ENCODE assay signal across 27 cellular contexts in genomic region chr4:168487821-168488162, GRCh38. TPM values are rescaled to one million over a fixed set of nuclear protein-coding genes. Genes with fewer than 3 reads are reported as not detected.
DNase-seq lines count a peak whose midpoint lies in the region; ATAC-seq, FAIRE-seq and TF ChIP-seq lines count a peak whose summit lies in the region.
"Had no signal": no experiment of that assay in that cellular context is flagged by ENCODE, and none has a peak within 500 bp of the region (broad histone marks: within the 10 kb centered on the region; RNA-seq: fewer than 3 reads in every experiment).

No MANE protein-coding gene starts in this region.

- FAIRE-seq in HepG2 (lab: Jason Lieb, UNC): no peak
- FAIRE-seq in urothelium cell line (lab: Jason Lieb, UNC): no peak

- no TSS peak for BruUV-seq in HepG2 (replicated peaks; lab: Mats Ljungman, UMichigan)

- H3K36me3 Mint-ChIP-seq in activated T-helper 17 cell treated with anti-CD3 and anti-CD28 coated beads, Interleukin-2, amount 50 U/mL, for 72 hours (ENCODE audit: low read depth): no peaks in the 10 kb centered on the region
- H3K36me3 Mint-ChIP-seq in type B pancreatic cell: no peaks in the 10 kb centered on the region

- H2AFZ ChIP-seq in HepG2 (ENCODE audit: low read length): no peak overlapping the region
- H2AFZ ChIP-seq: hepatocyte had no signal

- no peaks in the 10 kb centered on the region for H3K9me3 ChIP-seq in liver (ENCODE audit: control insufficient read depth in 4 of 4, low read length in 3 of 4)
- H3K9me3 ChIP-seq in HepG2 (ENCODE audit: low read length): no peaks in the 10 kb centered on the region
- no peaks in the 10 kb centered on the region for H3K9me3 ChIP-seq in right lobe of liver
- H3K9me3 ChIP-seq: BE2C, esophagus muscularis mucosa, gastroesophageal sphincter, HAP-1, upper lobe of left lung had no signal

- H4K20me1 ChIP-seq in HepG2 (ENCODE audit: insufficient read depth, low read length): no peaks in the 10 kb centered on the region

- CTCF ChIA-PET in HepG2 (lab: Yijun Ruan, JAX; ENCODE audit: low intra/inter-chr PET ratio, low total read pairs): no interaction called here

- DNase-seq in HepG2 (ENCODE audit: low spot score) (no peak), right lobe of liver (no peak), type B pancreatic cell (ENCODE audit: extremely low spot score, unreplicated experiment) (no peak), DMS153 (lab: John Stamatoyannopoulos, UW) (no peak), urothelium cell line (ENCODE audit: low spot score) (no peak), MV-4-11 (lab: John Stamatoyannopoulos, UW) (no peak)
- DNase-seq: ACHN; activated CD4-positive, alpha-beta T cell treated with anti-CD3 and anti-CD28 coated beads, Interleukin-2, amount 10 ng/mL, durations not matched to agents 7 days and 5 days; activated naive CD4-positive, alpha-beta T cell treated with anti-CD3 and anti-CD28 coated beads for 36 hours; BE2C; DMS53; effector memory CD4-positive, alpha-beta T cell; KBM-7; naive B cell; NCI-H1436 treated with DMSO at 0.1 percent for 48 hours; stimulated activated CD4-positive, alpha-beta T cell treated with anti-CD3 and anti-CD28 coated beads, Interleukin-2, amount 100 ng/mL, for 24 hours; upper lobe of left lung; WERI-Rb-1 had no signal

- H3K9ac ChIP-seq in liver (ENCODE audit: low read depth in 1 of 2, low read length in 2 of 2) (no peak overlapping the region), HepG2 (ENCODE audit: insufficient read depth, low read depth, low read length) (no peak overlapping the region)

- in situ Hi-C loops in HepG2 (cut with HindIII; ENCODE audit: extremely low pct_ligation_motif_present, low pct_unique_long_range_greater_than_20kb): no loop called here

- no peaks in the 10 kb centered on the region for H3K79me2 ChIP-seq in HepG2 (ENCODE audit: insufficient read depth, low read length)
- H3K79me2 ChIP-seq: hepatocyte had no signal

- H3K4me3 ChIP-seq in liver (ENCODE audit: low read depth in 1 of 3, low read length in 3 of 3) (no peak overlapping the region), HepG2 (replicated peaks in 1 of 3; ENCODE audit: insufficient read depth in 1 of 3, low read depth in 2 of 3, low read length in 3 of 3) (no peak overlapping the region), right lobe of liver (no peak overlapping the region)
- H3K4me3 ChIP-seq: coronary artery, esophagus muscularis mucosa, gastroesophageal sphincter, HAP-1, hepatocyte, upper lobe of left lung had no signal

- TF ChIP-seq CTCF in liver (IDR thresholded peaks at IDR 0.05; ENCODE audit: low read depth, low read length, missing input control): no peak
- no peak for TF ChIP-seq CTCF in HepG2 (CRISPR knock-in tag; IDR thresholded peaks at IDR 0.05)
- TF ChIP-seq CTCF in right lobe of liver (IDR thresholded peaks at IDR 0.05): no peak
- no peak for TF ChIP-seq CTCF in type B pancreatic cell (conservative IDR thresholded peaks at IDR 0.05)

- no peaks in the 10 kb centered on the region for H3K36me3 ChIP-seq in liver (ENCODE audit: control insufficient read depth in 4 of 4, insufficient read depth in 3 of 4, low read depth in 1 of 4, low read length in 3 of 4)
- no peaks in the 10 kb centered on the region for H3K36me3 ChIP-seq in HepG2 (replicated peaks in 1 of 2; ENCODE audit: control insufficient read depth in 1 of 2, insufficient read depth in 2 of 2, low read length in 2 of 2)
- H3K36me3 ChIP-seq in right lobe of liver: no peaks in the 10 kb centered on the region
- H3K36me3 ChIP-seq: BE2C, esophagus muscularis mucosa, gastroesophageal sphincter, HAP-1, upper lobe of left lung, WERI-Rb-1 had no signal

- H3K27me3 Mint-ChIP-seq in activated T-helper 17 cell treated with anti-CD3 and anti-CD28 coated beads, Interleukin-2, amount 50 U/mL, for 72 hours: peaks cover 2% of the 10 kb centered on the region
- no peaks in the 10 kb centered on the region for H3K27me3 Mint-ChIP-seq in type B pancreatic cell
- H3K27me3 Mint-ChIP-seq: activated CD4-positive, alpha-beta T cell treated with anti-CD3 and anti-CD28 coated beads, Interleukin-2, amount 10 ng/mL, durations not matched to agents 7 days and 5 days had no signal

- H3K27ac ChIP-seq in liver (ENCODE audit: low read depth in 1 of 2, low read length in 2 of 2): no peak overlapping the region
- no peak overlapping the region for H3K27ac ChIP-seq in HepG2 (ENCODE audit: extremely low read length, insufficient read depth, low read length)
- peak overlapping the region in 1 of 3 donors; percentile 31 for H3K27ac ChIP-seq in right lobe of liver
- H3K27ac ChIP-seq: coronary artery, esophagus muscularis mucosa, gastroesophageal sphincter, hepatocyte, upper lobe of left lung, WERI-Rb-1 had no signal

- intact Hi-C loops in HepG2 (cut with micrococcal nuclease; ENCODE audit: unreplicated experiment) (no loop called here), right lobe of liver (cut with DNase I) (no loop called here)

- no peak for ATAC-seq in HepG2
- ATAC-seq in activated T-helper 17 cell treated with anti-CD3 and anti-CD28 coated beads, Interleukin-2, amount 50 U/mL, for 72 hours (replicated peaks): no peak
- ATAC-seq in right lobe of liver: peak; percentile 61 to 90 (median 76)
- ATAC-seq: gastroesophageal sphincter, Right ventricle myocardium inferior had no signal

- POLR2A ChIA-PET in HepG2 (lab: Yijun Ruan, JAX): no interaction called here

- no peak overlapping the region for H3K4me2 ChIP-seq in HepG2 (ENCODE audit: low read depth, low read length)
- H3K4me2 ChIP-seq: hepatocyte had no signal

- H3K4me1 ChIP-seq in liver (ENCODE audit: control insufficient read depth in 4 of 4, insufficient read depth in 4 of 4, low read length in 3 of 4): peaks cover 7 to 16% (median 12%) of the 10 kb centered on the region in 4 donors
- no peaks in the 10 kb centered on the region for H3K4me1 ChIP-seq in HepG2 (ENCODE audit: insufficient read depth, low read length)
- H3K4me1 ChIP-seq in right lobe of liver: peaks cover 0 to 3% (median 0%) of the 10 kb centered on the region in 4 donors
- H3K4me1 ChIP-seq: BE2C, gastroesophageal sphincter, HAP-1, upper lobe of left lung had no signal

- H3K27me3 ChIP-seq in liver (ENCODE audit: control insufficient read depth in 4 of 4, insufficient read depth in 4 of 4, low read length in 3 of 4) (no peaks in the 10 kb centered on the region), HepG2 (ENCODE audit: control insufficient read depth in 1 of 2, insufficient read depth in 2 of 2, low read length in 2 of 2) (no peaks in the 10 kb centered on the region), right lobe of liver (no peaks in the 10 kb centered on the region)
- H3K27me3 ChIP-seq: BE2C, esophagus muscularis mucosa, gastroesophageal sphincter, hepatocyte, upper lobe of left lung had no signal

- TF ChIP-seq RAD21 in liver (IDR thresholded peaks at IDR 0.05): no peak
- no peak for TF ChIP-seq RAD21 in HepG2 (CRISPR knock-in tag; IDR thresholded peaks at IDR 0.05)

- peaks cover 13% of the 10 kb centered on the region for H3K4me1 Mint-ChIP-seq in activated T-helper 17 cell treated with anti-CD3 and anti-CD28 coated beads, Interleukin-2, amount 50 U/mL, for 72 hours
- peaks cover 12% of the 10 kb centered on the region for H3K4me1 Mint-ChIP-seq in type B pancreatic cell (ENCODE audit: unreplicated experiment)
- H3K4me1 Mint-ChIP-seq: naive B cell had no signal

- no peak for TF ChIP-seq EP300 in HepG2 (IDR thresholded peaks at IDR 0.05; ENCODE audit: low read depth in 2 of 2, low read length in 2 of 2)
- TF ChIP-seq EP300 in HepG2 (CRISPR knock-in tag; IDR thresholded peaks at IDR 0.05; ENCODE audit: borderline replicate concordance): no peak

- 40% methylated on average over 2 of the region's 2 CpGs for WGBS in liver
- 23% methylated on average over 2 of the region's 2 CpGs for WGBS in HepG2 (ENCODE audit: low lambda C conversion rate)
- whole genome bisulfite sequencing in right lobe of liver (ENCODE audit: insufficient coverage, low coverage, low lambda C conversion rate, missing lambda C conversion rate): 10% methylated on average over 1 of the region's 2 CpGs

- H3K27ac Mint-ChIP-seq in activated T-helper 17 cell treated with anti-CD3 and anti-CD28 coated beads, Interleukin-2, amount 50 U/mL, for 72 hours: peak overlapping the region; percentile 64
- H3K27ac Mint-ChIP-seq in type B pancreatic cell: peak overlapping the region; percentile 82
- H3K27ac Mint-ChIP-seq: activated CD4-positive, alpha-beta T cell treated with anti-CD3 and anti-CD28 coated beads, Interleukin-2, amount 10 ng/mL, durations not matched to agents 7 days and 5 days; activated naive CD4-positive, alpha-beta T cell treated with anti-CD3 and anti-CD28 coated beads for 36 hours; naive B cell had no signal

- H3K9me3 Mint-ChIP-seq in activated T-helper 17 cell treated with anti-CD3 and anti-CD28 coated beads, Interleukin-2, amount 50 U/mL, for 72 hours: no peaks in the 10 kb centered on the region
- H3K9me3 Mint-ChIP-seq in type B pancreatic cell: peaks cover 12% of the 10 kb centered on the region
- H3K9me3 Mint-ChIP-seq: activated CD4-positive, alpha-beta T cell treated with anti-CD3 and anti-CD28 coated beads, Interleukin-2, amount 10 ng/mL, durations not matched to agents 7 days and 5 days; activated naive CD4-positive, alpha-beta T cell treated with anti-CD3 and anti-CD28 coated beads for 36 hours; naive B cell had no signal

- peak overlapping the region; percentile 10 for H3K4me3 Mint-ChIP-seq in activated T-helper 17 cell treated with anti-CD3 and anti-CD28 coated beads, Interleukin-2, amount 50 U/mL, for 72 hours
- no peak overlapping the region for H3K4me3 Mint-ChIP-seq in type B pancreatic cell
- H3K4me3 Mint-ChIP-seq: activated CD4-positive, alpha-beta T cell treated with anti-CD3 and anti-CD28 coated beads, Interleukin-2, amount 10 ng/mL, durations not matched to agents 7 days and 5 days; activated naive CD4-positive, alpha-beta T cell treated with anti-CD3 and anti-CD28 coated beads for 36 hours; naive B cell had no signal

- TF ChIP-seq POLR2A in HepG2 (IDR thresholded peaks at IDR 0.05; ENCODE audit: insufficient read depth in 1 of 2, low read depth in 2 of 2, low read length in 2 of 2) (no peak), right lobe of liver (IDR thresholded peaks at IDR 0.05) (no peak)

RNA-seq across cellular contexts. Expression of gene DDX60L, which starts 7.5 kb away (rescaled TPM):
- total RNA-seq in liver (10 to 100 TPM in 1 of 2 donors, 1 to 10 TPM in 1; 8.0 to 17.8 TPM), HepG2 (2016; rRNA removed; fragmentation: Illumina TruSeq; extraction: Trizol) (0.22 and 0.24 TPM in 2 replicates), right lobe of liver (10 to 100 TPM in 3 of 6 experiments, 1 to 10 TPM in 3; 6.6 to 16.6 (median 10.4) TPM), type B pancreatic cell (ENCODE audit: low replicate concordance) (5.3 and 12.1 TPM in 2 replicates)
- polyA plus RNA-seq in liver (1 to 10 TPM; 2.3 to 5.1 TPM), HepG2 (2011; rRNA removed) (0.26 and 0.34 TPM in 2 replicates)
- total RNA-seq in HepG2 (2016; cell fraction: cytosol; rRNA removed; fragmentation: Illumina TruSeq; extraction: Trizol; ENCODE audit: low read depth): 0.10 and 0.18 TPM in 2 replicates
- 0.15 and 0.36 TPM in 2 replicates for total RNA-seq in HepG2 (2016; cell fraction: insoluble cytoplasmic fraction; rRNA removed; fragmentation: Illumina TruSeq; extraction: Trizol)
- 0.03 and 0.12 TPM in 2 replicates for total RNA-seq in HepG2 (2016; cell fraction: membrane; rRNA removed; fragmentation: Illumina TruSeq; extraction: Trizol)
- 0.53 and 1.1 TPM in 2 replicates for total RNA-seq in HepG2 (2016; cell fraction: nucleus; rRNA removed; fragmentation: Illumina TruSeq; extraction: Trizol)
- polyA plus RNA-seq in HepG2 (2011; cell fraction: cytosol; rRNA removed): 0.11 and 0.36 TPM in 2 replicates
- 0.31 and 0.45 TPM in 2 replicates for polyA plus RNA-seq in HepG2 (2011; cell fraction: nucleus; rRNA removed)
- polyA plus RNA-seq in HepG2 (2012): 0.12 and 0.53 TPM in 2 replicates
- polyA plus RNA-seq in HepG2 (2016; cell fraction: cytosol; fragmentation: Illumina TruSeq; extraction: Trizol; ENCODE audit: low read depth): 0.29 TPM in 1 of 2 replicates, not detected in the other
- polyA plus RNA-seq in HepG2 (2016; cell fraction: insoluble cytoplasmic fraction; fragmentation: Illumina TruSeq; extraction: Trizol; ENCODE audit: low read depth): 0.27 and 0.58 TPM in 2 replicates
- 0.41 TPM in 1 of 2 replicates, not detected in the other for polyA plus RNA-seq in HepG2 (2016; cell fraction: membrane; fragmentation: Illumina TruSeq; extraction: Trizol; ENCODE audit: low read depth)
- 0.78 and 0.79 TPM in 2 replicates for polyA plus RNA-seq in HepG2 (2016; cell fraction: nucleus; fragmentation: Illumina TruSeq; extraction: Trizol; ENCODE audit: insufficient read depth, low read depth)
- 0.18 and 11.9 TPM in 2 replicates for polyA minus RNA-seq in HepG2 (2011; rRNA and poly(A)+ RNA removed; ENCODE audit: low replicate concordance)
- polyA minus RNA-seq in HepG2 (2011; cell fraction: cytosol; rRNA and poly(A)+ RNA removed): 0.20 TPM in 1 of 2 replicates, not detected in the other
- 0.77 and 0.99 TPM in 2 replicates for polyA minus RNA-seq in HepG2 (2011; cell fraction: nucleus; rRNA and poly(A)+ RNA removed)
- 1 to 10 TPM; 4.4 to 8.2 TPM for total RNA-seq in activated T-helper 17 cell treated with anti-CD3 and anti-CD28 coated beads, Interleukin-2, amount 50 U/mL, for 72 hours
- total RNA-seq: G401 had no signal

RNA-seq across cellular contexts. Expression of gene PALLD, which starts 9.1 kb away (rescaled TPM):
- total RNA-seq in liver: 10 to 100 TPM; 12.0 to 26.3 TPM
- polyA plus RNA-seq in liver: 10 to 100 TPM in 1 of 2 donors, 1 to 10 TPM in 1; 9.0 to 17.4 TPM
- 1.5 and 4.8 TPM in 2 replicates for total RNA-seq in HepG2 (2016; rRNA removed; fragmentation: Illumina TruSeq; extraction: Trizol)
- total RNA-seq in HepG2 (2016; cell fraction: cytosol; rRNA removed; fragmentation: Illumina TruSeq; extraction: Trizol; ENCODE audit: low read depth): 2.7 and 2.8 TPM in 2 replicates
- 1.7 and 3.4 TPM in 2 replicates for total RNA-seq in HepG2 (2016; cell fraction: insoluble cytoplasmic fraction; rRNA removed; fragmentation: Illumina TruSeq; extraction: Trizol)
- 2.3 and 3.5 TPM in 2 replicates for total RNA-seq in HepG2 (2016; cell fraction: membrane; rRNA removed; fragmentation: Illumina TruSeq; extraction: Trizol)
- 2.8 and 3.1 TPM in 2 replicates for total RNA-seq in HepG2 (2016; cell fraction: nucleus; rRNA removed; fragmentation: Illumina TruSeq; extraction: Trizol)
- polyA plus RNA-seq in HepG2 (2011; rRNA removed): 0.50 and 0.59 TPM in 2 replicates
- polyA plus RNA-seq in HepG2 (2011; cell fraction: cytosol; rRNA removed): 0.25 and 0.54 TPM in 2 replicates
- 0.80 and 1.2 TPM in 2 replicates for polyA plus RNA-seq in HepG2 (2011; cell fraction: nucleus; rRNA removed)
- polyA plus RNA-seq in HepG2 (2012): 0.48 and 2.4 TPM in 2 replicates
- 0.29 and 0.44 TPM in 2 replicates for polyA plus RNA-seq in HepG2 (2016; cell fraction: cytosol; fragmentation: Illumina TruSeq; extraction: Trizol; ENCODE audit: low read depth)
- polyA plus RNA-seq in HepG2 (2016; cell fraction: insoluble cytoplasmic fraction; fragmentation: Illumina TruSeq; extraction: Trizol; ENCODE audit: low read depth): 3.7 and 4.3 TPM in 2 replicates
- polyA plus RNA-seq in HepG2 (2016; cell fraction: membrane; fragmentation: Illumina TruSeq; extraction: Trizol; ENCODE audit: low read depth): 1.4 and 2.0 TPM in 2 replicates
- 2.3 and 2.9 TPM in 2 replicates for polyA plus RNA-seq in HepG2 (2016; cell fraction: nucleus; fragmentation: Illumina TruSeq; extraction: Trizol; ENCODE audit: insufficient read depth, low read depth)
- polyA minus RNA-seq in HepG2 (2011; rRNA and poly(A)+ RNA removed; ENCODE audit: low replicate concordance): 1.6 and 66.7 TPM in 2 replicates
- 0.97 and 3.5 TPM in 2 replicates for polyA minus RNA-seq in HepG2 (2011; cell fraction: cytosol; rRNA and poly(A)+ RNA removed)
- 2.2 and 2.4 TPM in 2 replicates for polyA minus RNA-seq in HepG2 (2011; cell fraction: nucleus; rRNA and poly(A)+ RNA removed)
- 10 to 100 TPM; 11.3 to 49.1 TPM for total RNA-seq in activated T-helper 17 cell treated with anti-CD3 and anti-CD28 coated beads, Interleukin-2, amount 50 U/mL, for 72 hours
- 10 to 100 TPM in 5 of 6 experiments, 1 to 10 TPM in 1; 7.7 to 81.6 (median 24.8) TPM for total RNA-seq in right lobe of liver
- 38.3 and 93.5 TPM in 2 replicates for total RNA-seq in type B pancreatic cell (ENCODE audit: low replicate concordance)

Comparison
In these comparisons a context has a peak if more than half of its experiments do, and no peak if none do; other contexts are left out.
1. ATAC-seq: peak in right lobe of liver (4 of 4); none in HepG2 (single experiment) and activated T-helper 17 cell treated with anti-CD3 and anti-CD28 coated beads, Interleukin-2, amount 50 U/mL, for 72 hours (single experiment).